2 cellular contexts compared by ENCODE assay signal in the genomic region with DNA sequence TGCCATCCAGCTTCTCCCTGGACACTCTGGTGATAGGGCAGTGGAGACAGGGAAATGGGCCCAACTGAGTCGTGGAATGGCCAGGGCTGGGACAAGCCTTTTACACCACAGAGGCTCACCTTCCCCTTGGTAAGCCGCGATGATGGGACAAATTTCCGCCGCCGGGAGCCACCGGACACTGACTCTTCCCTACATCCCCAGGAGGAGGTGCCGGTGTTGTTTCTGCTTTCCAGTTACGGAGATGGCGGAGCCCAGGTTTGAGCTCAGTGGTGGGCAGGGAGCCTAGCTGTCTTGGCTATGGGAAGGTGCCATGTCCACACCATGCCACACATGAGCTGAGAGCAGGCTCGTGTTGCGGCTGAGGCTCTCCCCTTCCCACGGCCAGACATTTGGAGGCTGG.
TF ChIP-seq lines count a peak whose summit lies in the region.

No MANE protein-coding gene starts in this region.

TF ChIP-seq in HepG2, 621 proteins besides CTCF, POLR2A, EP300 and RAD21:
- TF ChIP-seq NRL (CRISPR knock-in tag; IDR thresholded peaks at IDR 0.05; ENCODE audit: borderline replicate concordance), result no peak
- TF ChIP-seq, protein P1, sequence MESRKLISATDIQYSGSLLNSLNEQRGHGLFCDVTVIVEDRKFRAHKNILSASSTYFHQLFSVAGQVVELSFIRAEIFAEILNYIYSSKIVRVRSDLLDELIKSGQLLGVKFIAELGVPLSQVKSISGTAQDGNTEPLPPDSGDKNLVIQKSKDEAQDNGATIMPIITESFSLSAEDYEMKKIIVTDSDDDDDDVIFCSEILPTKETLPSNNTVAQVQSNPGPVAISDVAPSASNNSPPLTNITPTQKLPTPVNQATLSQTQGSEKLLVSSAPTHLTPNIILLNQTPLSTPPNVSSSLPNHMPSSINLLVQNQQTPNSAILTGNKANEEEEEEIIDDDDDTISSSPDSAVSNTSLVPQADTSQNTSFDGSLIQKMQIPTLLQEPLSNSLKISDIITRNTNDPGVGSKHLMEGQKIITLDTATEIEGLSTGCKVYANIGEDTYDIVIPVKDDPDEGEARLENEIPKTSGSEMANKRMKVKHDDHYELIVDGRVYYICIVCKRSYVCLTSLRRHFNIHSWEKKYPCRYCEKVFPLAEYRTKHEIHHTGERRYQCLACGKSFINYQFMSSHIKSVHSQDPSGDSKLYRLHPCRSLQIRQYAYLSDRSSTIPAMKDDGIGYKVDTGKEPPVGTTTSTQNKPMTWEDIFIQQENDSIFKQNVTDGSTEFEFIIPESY (CRISPR knock-in tag; IDR thresholded peaks at IDR 0.05), result peak; percentile 93

TF ChIP-seq in WTC11, 78 proteins besides CTCF, POLR2A, EP300 and RAD21:
- no peak for TF ChIP-seq MYBL2 (CRISPR knock-in tag; IDR thresholded peaks at IDR 0.05)
- no peak for TF ChIP-seq ZNF671 (CRISPR knock-in tag; IDR thresholded peaks at IDR 0.05)
- TF ChIP-seq, protein P2, sequence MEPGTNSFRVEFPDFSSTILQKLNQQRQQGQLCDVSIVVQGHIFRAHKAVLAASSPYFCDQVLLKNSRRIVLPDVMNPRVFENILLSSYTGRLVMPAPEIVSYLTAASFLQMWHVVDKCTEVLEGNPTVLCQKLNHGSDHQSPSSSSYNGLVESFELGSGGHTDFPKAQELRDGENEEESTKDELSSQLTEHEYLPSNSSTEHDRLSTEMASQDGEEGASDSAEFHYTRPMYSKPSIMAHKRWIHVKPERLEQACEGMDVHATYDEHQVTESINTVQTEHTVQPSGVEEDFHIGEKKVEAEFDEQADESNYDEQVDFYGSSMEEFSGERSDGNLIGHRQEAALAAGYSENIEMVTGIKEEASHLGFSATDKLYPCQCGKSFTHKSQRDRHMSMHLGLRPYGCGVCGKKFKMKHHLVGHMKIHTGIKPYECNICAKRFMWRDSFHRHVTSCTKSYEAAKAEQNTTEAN (CRISPR knock-in tag; IDR thresholded peaks at IDR 0.05), result no peak
- no peak for TF ChIP-seq CREM (CRISPR knock-in tag; IDR thresholded peaks at IDR 0.05)
- TF ChIP-seq, protein P3, sequence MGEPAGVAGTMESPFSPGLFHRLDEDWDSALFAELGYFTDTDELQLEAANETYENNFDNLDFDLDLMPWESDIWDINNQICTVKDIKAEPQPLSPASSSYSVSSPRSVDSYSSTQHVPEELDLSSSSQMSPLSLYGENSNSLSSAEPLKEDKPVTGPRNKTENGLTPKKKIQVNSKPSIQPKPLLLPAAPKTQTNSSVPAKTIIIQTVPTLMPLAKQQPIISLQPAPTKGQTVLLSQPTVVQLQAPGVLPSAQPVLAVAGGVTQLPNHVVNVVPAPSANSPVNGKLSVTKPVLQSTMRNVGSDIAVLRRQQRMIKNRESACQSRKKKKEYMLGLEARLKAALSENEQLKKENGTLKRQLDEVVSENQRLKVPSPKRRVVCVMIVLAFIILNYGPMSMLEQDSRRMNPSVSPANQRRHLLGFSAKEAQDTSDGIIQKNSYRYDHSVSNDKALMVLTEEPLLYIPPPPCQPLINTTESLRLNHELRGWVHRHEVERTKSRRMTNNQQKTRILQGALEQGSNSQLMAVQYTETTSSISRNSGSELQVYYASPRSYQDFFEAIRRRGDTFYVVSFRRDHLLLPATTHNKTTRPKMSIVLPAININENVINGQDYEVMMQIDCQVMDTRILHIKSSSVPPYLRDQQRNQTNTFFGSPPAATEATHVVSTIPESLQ (CRISPR knock-in tag; IDR thresholded peaks at IDR 0.05), result no peak
- no peak for TF ChIP-seq ZNF423 (CRISPR knock-in tag; IDR thresholded peaks at IDR 0.05)
- no peak for TF ChIP-seq GTF2I (CRISPR knock-in tag; conservative IDR thresholded peaks at IDR 0.05)
- TF ChIP-seq, protein P4, sequence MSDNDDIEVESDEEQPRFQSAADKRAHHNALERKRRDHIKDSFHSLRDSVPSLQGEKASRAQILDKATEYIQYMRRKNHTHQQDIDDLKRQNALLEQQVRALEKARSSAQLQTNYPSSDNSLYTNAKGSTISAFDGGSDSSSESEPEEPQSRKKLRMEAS (CRISPR knock-in tag; IDR thresholded peaks at IDR 0.05), result no peak
- TF ChIP-seq ZNF317 (CRISPR knock-in tag; IDR thresholded peaks at IDR 0.05; ENCODE audit: borderline replicate concordance, low read depth), result no peak
- no peak for TF ChIP-seq EMX1 (CRISPR knock-in tag; IDR thresholded peaks at IDR 0.05)
- TF ChIP-seq, protein P5, sequence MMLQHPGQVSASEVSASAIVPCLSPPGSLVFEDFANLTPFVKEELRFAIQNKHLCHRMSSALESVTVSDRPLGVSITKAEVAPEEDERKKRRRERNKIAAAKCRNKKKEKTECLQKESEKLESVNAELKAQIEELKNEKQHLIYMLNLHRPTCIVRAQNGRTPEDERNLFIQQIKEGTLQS (CRISPR knock-in tag; conservative IDR thresholded peaks at IDR 0.05), result no peak
- no peak for TF ChIP-seq NFE2L1 (CRISPR knock-in tag; IDR thresholded peaks at IDR 0.05)
- TF ChIP-seq PRRX2 (CRISPR knock-in tag; IDR thresholded peaks at IDR 0.05), result no peak
- no peak for TF ChIP-seq ZNF232 (CRISPR knock-in tag; IDR thresholded peaks at IDR 0.05)
- no peak for TF ChIP-seq CBFB (CRISPR knock-in tag; IDR thresholded peaks at IDR 0.05; ENCODE audit: low read depth)
- no peak for TF ChIP-seq TP53 (CRISPR knock-in tag; IDR thresholded peaks at IDR 0.05)
- no peak for TF ChIP-seq ETV6 (CRISPR knock-in tag; IDR thresholded peaks at IDR 0.05)
- TF ChIP-seq OVOL2 (CRISPR knock-in tag; IDR thresholded peaks at IDR 0.05; ENCODE audit: borderline replicate concordance), result no peak
- TF ChIP-seq FOXK1 (CRISPR knock-in tag; IDR thresholded peaks at IDR 0.05), result no peak
- TF ChIP-seq ELF4 (CRISPR knock-in tag; IDR thresholded peaks at IDR 0.05; ENCODE audit: low read depth), result no peak
